In the genomic region with DNA sequence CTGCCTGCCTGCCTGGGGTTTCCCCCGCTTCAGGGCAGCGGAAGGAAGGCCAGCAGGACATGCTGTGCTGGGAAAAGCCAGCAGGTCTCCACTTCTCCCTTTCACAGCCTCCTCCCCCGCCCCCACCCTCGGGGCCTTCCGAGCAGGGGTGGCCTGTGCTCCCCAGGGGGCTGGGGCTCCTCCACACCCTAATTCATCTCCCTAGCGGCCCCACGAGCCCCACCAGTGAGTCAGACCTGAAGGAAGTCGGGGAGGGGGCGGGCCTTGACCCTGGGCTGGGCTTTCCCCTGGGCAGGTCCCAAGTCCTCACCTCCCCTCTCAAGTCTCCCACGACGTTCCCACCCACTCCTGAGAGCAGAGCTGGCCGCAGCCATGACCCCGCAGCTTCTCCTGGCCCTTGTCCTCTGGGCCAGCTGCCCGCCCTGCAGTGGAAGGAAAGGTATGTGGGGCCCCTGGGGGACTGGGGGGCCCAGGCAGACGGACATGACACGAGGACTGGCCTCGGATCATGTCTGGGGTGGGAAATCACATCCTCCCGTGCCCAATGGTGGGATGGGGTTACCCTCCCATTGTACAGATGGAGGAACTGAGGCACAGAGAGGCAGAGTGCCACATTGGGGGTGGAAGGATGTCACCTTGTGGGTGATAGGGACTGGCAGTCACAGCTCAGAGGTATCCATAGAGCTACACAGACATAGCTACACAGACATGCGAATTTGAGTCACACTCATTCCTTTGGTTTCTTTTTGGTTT, we compare ENCODE assay signal across 8 cellular contexts. TPM values are rescaled to one million over a fixed set of nuclear protein-coding genes. Genes with fewer than 3 reads are reported as not detected.
DNase-seq lines count a peak whose midpoint lies in the region; ATAC-seq, FAIRE-seq and TF ChIP-seq lines count a peak whose summit lies in the region.

TSS of gene EBI3 (plus strand) at position 345 of the 753 bp plus-strand sequence. CDS start at position 373, 28 bp downstream.

- no peak within 1 kb of the TSS for H3K27ac ChIP-seq in keratinocyte (ENCODE audit: control insufficient read depth, insufficient read depth, low read length)

- H3K36me3 ChIP-seq in Caco-2 (ENCODE audit: control insufficient read depth, insufficient read depth, low read length) (no peaks in the 10 kb centered on the region), keratinocyte (ENCODE audit: control insufficient read depth in 2 of 2, extremely low read depth in 1 of 2, insufficient read depth in 2 of 2, low read length in 2 of 2) (no peaks in the 10 kb centered on the region)

- TF ChIP-seq CTCF in Caco-2 (IDR thresholded peaks at IDR 0.05; ENCODE audit: insufficient read depth in 1 of 2, low read depth in 1 of 2, low read length in 1 of 2, severe bottlenecking in 1 of 2, unreplicated experiment in 1 of 2) = no peak
- TF ChIP-seq CTCF in keratinocyte (optimal IDR thresholded peaks at IDR 0.05 in 1 of 3, IDR thresholded peaks at IDR 0.05 in 1 of 3, conservative IDR thresholded peaks at IDR 0.05 in 1 of 3; ENCODE audit: extremely low read depth in 1 of 3, insufficient read depth in 2 of 3, low read length in 3 of 3) = no peak

- intact Hi-C loops in Caco-2 (cut with micrococcal nuclease; ENCODE audit: unreplicated experiment) = no loop called here

- H3K4me1 ChIP-seq in Caco-2 (peaks cover 11% of the 10 kb centered on the region), keratinocyte (ENCODE audit: control insufficient read depth, extremely low read depth, insufficient read depth, low read length) (no peaks in the 10 kb centered on the region)

- H3K9me1 ChIP-seq in keratinocyte (ENCODE audit: control insufficient read depth, extremely low read depth, insufficient read depth, low read length) = no peaks in the 10 kb centered on the region

- no peaks in the 10 kb centered on the region for H3K9me3 Mint-ChIP-seq in Caco-2 (ENCODE audit: unreplicated experiment)
- H3K9me3 Mint-ChIP-seq in activated T-helper 17 cell treated with anti-CD3 and anti-CD28 coated beads, Interleukin-2, amount 50 U/mL, for 72 hours = no peaks in the 10 kb centered on the region
- H3K9me3 Mint-ChIP-seq in stimulated activated naive CD8-positive, alpha-beta T cell treated with anti-CD3 and anti-CD28 coated beads, Interleukin-15, amount 100 ng/mL, for 72 hours = no peaks in the 10 kb centered on the region

- POLR2A ChIA-PET in Caco-2 (lab: Charles Lee) = no interaction called here

- dilution Hi-C loops in keratinocyte (cut with MboI; ENCODE audit: extremely low pct_ligation_motif_present, low sequenced_read_pairs) = no loop called here

- no peak within 1 kb of the TSS for H2AFZ ChIP-seq in keratinocyte (ENCODE audit: control insufficient read depth, low read length)

- H3K4me3 ChIP-seq in Caco-2 (ENCODE audit: low read depth, low read length) (peak within 1 kb of the TSS; percentile 17), keratinocyte (ENCODE audit: control insufficient read depth in 2 of 3, extremely low read depth in 1 of 3, insufficient read depth in 2 of 3, low read depth in 1 of 3, low read length in 3 of 3) (no peak within 1 kb of the TSS)

- no peak within 1 kb of the TSS for H3K9ac ChIP-seq in keratinocyte (ENCODE audit: control insufficient read depth, extremely low read depth, insufficient read depth, low read length)

- no peaks in the 10 kb centered on the region for H3K9me3 ChIP-seq in Caco-2
- H3K9me3 ChIP-seq in keratinocyte (ENCODE audit: control insufficient read depth, low read depth, low read length) = no peaks in the 10 kb centered on the region

- no peak within 1 kb of the TSS for H3K27ac Mint-ChIP-seq in Caco-2 (ENCODE audit: unreplicated experiment)
- H3K27ac Mint-ChIP-seq in activated T-helper 17 cell treated with anti-CD3 and anti-CD28 coated beads, Interleukin-2, amount 50 U/mL, for 72 hours = no peak within 1 kb of the TSS
- H3K27ac Mint-ChIP-seq in stimulated activated naive CD8-positive, alpha-beta T cell treated with anti-CD3 and anti-CD28 coated beads, Interleukin-15, amount 100 ng/mL, for 72 hours = peak within 1 kb of the TSS in 1 of 2 donors; percentile 4

- ATAC-seq in HG03432 (IDR thresholded peaks at IDR 0.05; ENCODE audit: unreplicated experiment) = peak; percentile 71
- ATAC-seq in activated T-helper 17 cell treated with anti-CD3 and anti-CD28 coated beads, Interleukin-2, amount 50 U/mL, for 72 hours (replicated peaks) = peak; percentile 91
- peak; percentile 90 for ATAC-seq in stimulated activated naive CD8-positive, alpha-beta T cell treated with anti-CD3 and anti-CD28 coated beads, Interleukin-15, amount 100 ng/mL, for 72 hours

- CTCF ChIA-PET in Caco-2 (lab: Charles Lee) = no interaction called here

- H3K27me3 ChIP-seq in Caco-2 (replicated peaks; ENCODE audit: control insufficient read depth, insufficient read depth, low read length) = no peaks in the 10 kb centered on the region
- peaks cover 15% of the 10 kb centered on the region for H3K27me3 ChIP-seq in keratinocyte (ENCODE audit: control insufficient read depth, extremely low read depth, insufficient read depth, low read length)

- no peaks in the 10 kb centered on the region for H4K20me1 ChIP-seq in keratinocyte (ENCODE audit: control insufficient read depth, extremely low read depth, insufficient read depth, low read length)

- FAIRE-seq in GM19239 (lab: Jason Lieb, UNC) (peak; percentile 83), keratinocyte (lab: Jason Lieb, UNC) (no peak)

- no peaks in the 10 kb centered on the region for H3K79me2 ChIP-seq in keratinocyte (ENCODE audit: control insufficient read depth, insufficient read depth, low read length)

- no peaks in the 10 kb centered on the region for H3K27me3 Mint-ChIP-seq in Caco-2 (ENCODE audit: insufficient read depth, unreplicated experiment)
- peaks cover 10% of the 10 kb centered on the region for H3K27me3 Mint-ChIP-seq in activated T-helper 17 cell treated with anti-CD3 and anti-CD28 coated beads, Interleukin-2, amount 50 U/mL, for 72 hours
- peaks cover 14% of the 10 kb centered on the region for H3K27me3 Mint-ChIP-seq in stimulated activated naive CD8-positive, alpha-beta T cell treated with anti-CD3 and anti-CD28 coated beads, Interleukin-15, amount 100 ng/mL, for 72 hours

- no peak within 1 kb of the TSS for H3K4me3 Mint-ChIP-seq in Caco-2 (ENCODE audit: unreplicated experiment)
- H3K4me3 Mint-ChIP-seq in activated T-helper 17 cell treated with anti-CD3 and anti-CD28 coated beads, Interleukin-2, amount 50 U/mL, for 72 hours = no peak within 1 kb of the TSS
- H3K4me3 Mint-ChIP-seq in stimulated activated naive CD8-positive, alpha-beta T cell treated with anti-CD3 and anti-CD28 coated beads, Interleukin-15, amount 100 ng/mL, for 72 hours = no peak within 1 kb of the TSS

- peak; percentile 51 to 79 for DNase-seq in Caco-2
- DNase-seq in GM19239 (ENCODE audit: insufficient read length, low spot score) = peak; percentile 52
- DNase-seq in keratinocyte (ENCODE audit: low read depth, low spot score) = no peak
- DNase-seq in stimulated activated naive CD8-positive, alpha-beta T cell treated with anti-CD3 and anti-CD28 coated beads, Interleukin-15, amount 100 ng/mL, for 72 hours = peak; percentile 64 to 88
- DNase-seq in Kasumi-1 (lab: John Stamatoyannopoulos, UW) = no peak
- DNase-seq in NCI-H1694 (lab: John Stamatoyannopoulos, UW) = no peak

- no peaks in the 10 kb centered on the region for H3K36me3 Mint-ChIP-seq in Caco-2 (ENCODE audit: insufficient read depth, unreplicated experiment)
- no peaks in the 10 kb centered on the region for H3K36me3 Mint-ChIP-seq in activated T-helper 17 cell treated with anti-CD3 and anti-CD28 coated beads, Interleukin-2, amount 50 U/mL, for 72 hours (ENCODE audit: low read depth)

- no TSS peak for BruUV-seq in Caco-2 (replicated peaks; lab: Mats Ljungman, UMichigan)

- peaks cover 4% of the 10 kb centered on the region for H3K4me1 Mint-ChIP-seq in Caco-2 (ENCODE audit: low read depth, unreplicated experiment)
- H3K4me1 Mint-ChIP-seq in activated T-helper 17 cell treated with anti-CD3 and anti-CD28 coated beads, Interleukin-2, amount 50 U/mL, for 72 hours = peaks cover 4% of the 10 kb centered on the region
- H3K4me1 Mint-ChIP-seq in stimulated activated naive CD8-positive, alpha-beta T cell treated with anti-CD3 and anti-CD28 coated beads, Interleukin-15, amount 100 ng/mL, for 72 hours = peaks cover 20% of the 10 kb centered on the region

- H3K4me2 ChIP-seq in keratinocyte (ENCODE audit: control insufficient read depth, extremely low read depth, insufficient read depth, low read depth, low read length) = peak within 1 kb of the TSS; percentile 16

RNA-seq across cellular contexts. Expression of gene EBI3, which starts in this region (rescaled TPM):
- 0.68 and 0.81 TPM in 2 replicates for total RNA-seq in Caco-2 (2022)
- total RNA-seq in activated T-helper 17 cell treated with anti-CD3 and anti-CD28 coated beads, Interleukin-2, amount 50 U/mL, for 72 hours = 10 to 100 TPM; 18.3 to 23.6 TPM
- 0.05 to 0.21 TPM in 2 of 3 replicates, not detected in the other for polyA plus RNA-seq in keratinocyte
- not detected for polyA plus RNA-seq in keratinocyte (2011; ENCODE audit: low read depth)
- polyA plus RNA-seq in keratinocyte (2011; cell fraction: cytosol; rRNA removed) = not detected in 2 replicates
- polyA plus RNA-seq in keratinocyte (2011; cell fraction: nucleus; rRNA removed) = 0.10 TPM in 1 of 2 replicates, not detected in the other
- not detected in 2 replicates for polyA plus RNA-seq in keratinocyte (2012; ENCODE audit: low replicate concordance)
- not detected in 3 replicates for polyA minus RNA-seq in keratinocyte
- polyA minus RNA-seq in keratinocyte (2011; cell fraction: cytosol; rRNA and poly(A)+ RNA removed) = not detected
- polyA minus RNA-seq in keratinocyte (2011; cell fraction: nucleus; rRNA and poly(A)+ RNA removed) = not detected in 2 replicates

Comparison
In these comparisons a context has a peak if more than half of its experiments do, and no peak if none do; other contexts are left out.
1. RNA of gene EBI3 (total RNA-seq): 18.3 to 23.6 TPM in activated T-helper 17 cell treated with anti-CD3 and anti-CD28 coated beads, Interleukin-2, amount 50 U/mL, for 72 hours; 0.68 to 0.81 TPM in Caco-2; every median in the first group is over 10 times any median in the second.
2. Peak in DNase-seq and H3K4me3 ChIP-seq in Caco-2; RNA of the gene not detected or under 1 TPM.
3. DNase-seq: peak in GM19239 (single experiment) and stimulated activated naive CD8-positive, alpha-beta T cell treated with anti-CD3 and anti-CD28 coated beads, Interleukin-15, amount 100 ng/mL, for 72 hours (2 of 2); none in keratinocyte (single experiment), Kasumi-1 (0 of 2) and NCI-H1694 (single experiment).
4. Peak in every context shown above with its lines, with median percentiles within 50 percentile points of each other: ATAC-seq.